In the genomic region with DNA sequence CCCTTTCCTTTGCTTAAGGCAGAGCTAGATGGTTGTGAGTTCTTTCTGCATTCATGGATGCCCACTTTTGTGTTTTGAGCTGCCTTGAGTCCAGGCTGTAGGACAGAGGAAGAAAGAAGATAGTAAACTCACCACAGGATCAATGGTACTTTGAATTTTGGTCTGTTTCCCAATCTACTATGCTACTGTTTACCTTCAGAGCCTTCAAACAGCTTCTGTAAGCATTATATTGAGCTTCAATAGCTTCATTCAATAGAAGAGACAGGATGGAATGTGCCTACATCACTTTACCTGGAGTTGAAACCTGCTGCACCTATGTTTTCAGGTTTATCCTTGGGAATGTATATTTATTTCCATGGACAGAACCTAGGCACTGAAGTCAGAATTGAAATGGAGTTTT, we compare ENCODE assay signal across 27 cellular contexts.
"Had no signal": no experiment of that assay in that cellular context is flagged by ENCODE, and none has a peak within 500 bp of the region (broad histone marks: within the 10 kb centered on the region; RNA-seq: fewer than 3 reads in every experiment).

No MANE protein-coding gene starts in this region.

- H3K27ac ChIP-seq: colonic mucosa, coronary artery, dorsolateral prefrontal cortex, epithelial cell of prostate, esophagus muscularis mucosa, esophagus squamous epithelium, foreskin keratinocyte, gastrocnemius medialis, gastroesophageal sphincter, heart left ventricle, heart right ventricle had no signal

- FAIRE-seq: colon, endometrium, endothelial cell of umbilical vein, frontal cortex had no signal

- H3K4me3 ChIP-seq: colonic mucosa, coronary artery, dorsolateral prefrontal cortex, esophagus muscularis mucosa, esophagus squamous epithelium, gastrocnemius medialis, gastroesophageal sphincter, heart left ventricle, heart right ventricle had no signal

- H3K36me3 ChIP-seq: colonic mucosa, esophagus muscularis mucosa, esophagus squamous epithelium, gastrocnemius medialis, gastroesophageal sphincter, heart left ventricle, heart right ventricle had no signal

- H3K9me3 ChIP-seq: colonic mucosa, gastrocnemius medialis had no signal

- ATAC-seq: effector memory CD8-positive, alpha-beta T cell; esophagus mucosa; foreskin keratinocyte; gastrocnemius medialis; gastroesophageal sphincter; heart left ventricle; heart right ventricle had no signal

- H3K27me3 ChIP-seq: colonic mucosa, esophagus muscularis mucosa, gastrocnemius medialis had no signal

- DNase-seq: colonic mucosa; cortex of kidney; dermis blood vessel endothelial cell; dorsolateral prefrontal cortex; effector CD4-positive, alpha-beta T cell; effector CD8-positive, alpha-beta T cell; effector memory CD4-positive, alpha-beta T cell; effector memory CD8-positive, alpha-beta T cell; endodermal cell; erythroblast; esophagus squamous epithelium; foreskin keratinocyte; foreskin melanocyte; gastrocnemius medialis; glutamatergic neuron; head of caudate nucleus; heart left ventricle; heart right ventricle had no signal

- H3K4me1 ChIP-seq: colonic mucosa, esophagus muscularis mucosa, esophagus squamous epithelium, foreskin keratinocyte, gastrocnemius medialis, gastroesophageal sphincter, heart left ventricle, heart right ventricle had no signal
